Comparison of ENCODE assay signal across 1 cellular context in genomic region chr3:142940000-142940399, GRCh38.
TF ChIP-seq lines count a peak whose summit lies in the region.

No MANE protein-coding gene starts in this region.

TF ChIP-seq in GM12878, 131 proteins besides CTCF, POLR2A, EP300 and RAD21 (continued from another document):
- no peak for TF ChIP-seq MYB (IDR thresholded peaks at IDR 0.05; ENCODE audit: borderline replicate concordance, low read depth, low read length)
- no peak for TF ChIP-seq EED (IDR thresholded peaks at IDR 0.05; ENCODE audit: low read depth)
